In genomic region chr6:119076966-119077642, GRCh38 we compare ENCODE assay signal across 10 cellular contexts. TPM values are rescaled to one million over a fixed set of nuclear protein-coding genes. Genes with fewer than 3 reads are reported as not detected.
A peak's percentile ranks its signal among the peaks of the same experiment; 100 is the strongest.
DNase-seq lines count a peak whose midpoint lies in the region; ATAC-seq and TF ChIP-seq lines count a peak whose summit lies in the region.
"Had no signal": no experiment of that assay in that cellular context is flagged by ENCODE, and none has a peak within 500 bp of the region (broad histone marks: within the 10 kb centered on the region; RNA-seq: fewer than 3 reads in every experiment).

No MANE protein-coding gene starts in this region.

- TF ChIP-seq RAD21 in SK-N-SH (IDR thresholded peaks at IDR 0.05; ENCODE audit: low read length) (no peak), liver (IDR thresholded peaks at IDR 0.05) (no peak)

- H3K9me3 ChIP-seq in SK-N-SH, result no peaks in the 10 kb centered on the region
- no peaks in the 10 kb centered on the region for H3K9me3 ChIP-seq in liver (ENCODE audit: control insufficient read depth in 4 of 4, low read length in 3 of 4)
- H3K9me3 ChIP-seq: BE2C, SJSA1 had no signal

- H3K9ac ChIP-seq in SK-N-SH, result no peak overlapping the region
- no peak overlapping the region for H3K9ac ChIP-seq in liver (ENCODE audit: low read depth in 1 of 2, low read length in 2 of 2)

- CTCF ChIA-PET in SK-N-SH (lab: Yijun Ruan, JAX), result interaction anchor here (0.9 to 1.5 kb wide), 9 partner anchors 22 to 494 kb away, joined by 3 to 6 read pairs (median 4); no protein-coding TSS in a partner anchor

- H3K4me3 ChIP-seq in SK-N-SH (ENCODE audit: low read depth in 2 of 2, low read length in 1 of 2), result peak overlapping the region in 1 of 2 experiments; percentile 73; a peak in 1 of 4 replicates
- peak overlapping the region in 2 of 3 donors; percentile 23 to 94 for H3K4me3 ChIP-seq in liver (ENCODE audit: low read depth in 1 of 3, low read length in 3 of 3)
- H3K4me3 ChIP-seq: SJSA1 had no signal

- ATAC-seq in SK-N-SH treated with all-trans-retinoic acid at 6 μM for 48 hours (no peak; the same call in 2 of the 3 replicates), GM19351 (IDR thresholded peaks at IDR 0.05; ENCODE audit: unreplicated experiment) (no peak)
- peak; percentile 16 to 25 for ATAC-seq in activated naive CD4-positive, alpha-beta T cell treated with anti-CD3 and anti-CD28 coated beads, Interleukin-2, amount 50 U/mL, for 72 hours

- H3K9me3 Mint-ChIP-seq in activated naive CD4-positive, alpha-beta T cell treated with anti-CD3 and anti-CD28 coated beads, Interleukin-2, amount 50 U/mL, for 72 hours, result peaks cover 0 to 15% of the 10 kb centered on the region in 2 donors

- peak overlapping the region; percentile 65 for H2AFZ ChIP-seq in SK-N-SH (ENCODE audit: low read depth)

- H3K36me3 ChIP-seq in SK-N-SH (replicated peaks in 1 of 2; ENCODE audit: control insufficient read depth in 1 of 2, insufficient read depth in 2 of 2, low read length in 1 of 2), result no peaks in the 10 kb centered on the region
- no peaks in the 10 kb centered on the region for H3K36me3 ChIP-seq in liver (ENCODE audit: control insufficient read depth in 4 of 4, insufficient read depth in 3 of 4, low read depth in 1 of 4, low read length in 3 of 4)
- H3K36me3 ChIP-seq: BE2C, SJSA1 had no signal

- H3K27me3 ChIP-seq in SK-N-SH (ENCODE audit: insufficient read depth) (no peaks in the 10 kb centered on the region; the same call in 1 of the 2 replicates), liver (ENCODE audit: control insufficient read depth in 4 of 4, insufficient read depth in 4 of 4, low read length in 3 of 4) (no peaks in the 10 kb centered on the region)

- no peaks in the 10 kb centered on the region for H3K9me2 ChIP-seq in SK-N-SH

- DNase-seq in SK-N-SH (no peak), superior temporal gyrus (ENCODE audit: extremely low spot score) (peak; percentile 63), mesenteric fat pad (ENCODE audit: low spot score) (no peak), Ammon's horn (ENCODE audit: low spot score) (no peak)
- DNase-seq in activated naive CD4-positive, alpha-beta T cell treated with anti-CD3 and anti-CD28 coated beads, Interleukin-2, amount 50 U/mL, for 72 hours (ENCODE audit: low spot score in 2 of 2), result no peak

- POLR2A ChIA-PET in SK-N-SH (lab: Yijun Ruan, JAX), result no interaction called here

- H3K27ac ChIP-seq in SK-N-SH (ENCODE audit: low read depth in 2 of 2, low read length in 1 of 2) (no peak overlapping the region), liver (ENCODE audit: low read depth in 1 of 2, low read length in 2 of 2) (peak overlapping the region in 1 of 2 donors; percentile 28)
- H3K27ac ChIP-seq: SJSA1 had no signal

- peaks cover 2 to 23% of the 10 kb centered on the region in 2 donors for H3K36me3 Mint-ChIP-seq in activated naive CD4-positive, alpha-beta T cell treated with anti-CD3 and anti-CD28 coated beads, Interleukin-2, amount 50 U/mL, for 72 hours

- TF ChIP-seq CTCF in SK-N-SH (IDR thresholded peaks at IDR 0.05) (no peak), liver (IDR thresholded peaks at IDR 0.05; ENCODE audit: low read depth, low read length, missing input control) (no peak)

- H3F3A ChIP-seq in SK-N-SH (replicated peaks; ENCODE audit: insufficient read depth), result peaks cover 9% of the 10 kb centered on the region

- H3K4me1 ChIP-seq in SK-N-SH (ENCODE audit: control insufficient read depth in 1 of 2, insufficient read depth in 2 of 2, low read depth in 1 of 2, low read length in 1 of 2) (peaks cover 0 to 4% of the 10 kb centered on the region in 2 experiments; a peak in 3 of 4 replicates), liver (ENCODE audit: control insufficient read depth in 4 of 4, insufficient read depth in 4 of 4, low read length in 3 of 4) (peaks cover 0 to 14% (median under 1%) of the 10 kb centered on the region in 4 donors)
- H3K4me1 ChIP-seq: BE2C had no signal

- TF ChIP-seq EP300 in SK-N-SH (IDR thresholded peaks at IDR 0.05; ENCODE audit: borderline replicate concordance in 1 of 2, low read depth in 1 of 2, low read length in 1 of 2), result no peak

- no peaks in the 10 kb centered on the region for H3K79me2 ChIP-seq in SK-N-SH (ENCODE audit: insufficient read depth)

- WGBS in SK-N-SH (ENCODE audit: low lambda C conversion rate), result 75% methylated on average over 6 of the region's 6 CpGs
- 36% methylated on average over 6 of the region's 6 CpGs for WGBS in liver

- H3K4me2 ChIP-seq in SK-N-SH, result no peak overlapping the region

- no peaks in the 10 kb centered on the region for H4K20me1 ChIP-seq in SK-N-SH (ENCODE audit: insufficient read depth)

- H3K27ac Mint-ChIP-seq in activated naive CD4-positive, alpha-beta T cell treated with anti-CD3 and anti-CD28 coated beads, Interleukin-2, amount 50 U/mL, for 72 hours, result peak overlapping the region; percentile 86 to 91

TF ChIP-seq in SK-N-SH, 30 proteins besides CTCF, POLR2A, EP300 and RAD21:
- no peak for TF ChIP-seq GABPA (IDR thresholded peaks at IDR 0.05; ENCODE audit: low read depth)
TF ChIP-seq in SK-N-SH: peak in this region for 0.

TF ChIP-seq in SK-N-SH treated with all-trans-retinoic acid at 6 μM for 48 hours, 23 proteins besides CTCF, POLR2A, EP300 and RAD21:
- no peak for TF ChIP-seq TCF4 (CRISPR knock-in tag; IDR thresholded peaks at IDR 0.05; ENCODE audit: borderline replicate concordance)
TF ChIP-seq in SK-N-SH treated with all-trans-retinoic acid at 6 μM for 48 hours: peak in this region for 0.

TF ChIP-seq in liver, 16 proteins besides CTCF, POLR2A, EP300 and RAD21:
- TF ChIP-seq FOXA2 (IDR thresholded peaks at IDR 0.05), result no peak
- no peak for TF ChIP-seq JUND (IDR thresholded peaks at IDR 0.05)
- TF ChIP-seq GABPA (IDR thresholded peaks at IDR 0.05 in 1 of 2, conservative IDR thresholded peaks at IDR 0.05 in 1 of 2), result no peak
- no peak for TF ChIP-seq YY1 (IDR thresholded peaks at IDR 0.05)
- TF ChIP-seq EGR1 (IDR thresholded peaks at IDR 0.05; ENCODE audit: low read depth in 2 of 2), result no peak
- TF ChIP-seq SP1 (IDR thresholded peaks at IDR 0.05), result no peak
- no peak for TF ChIP-seq RXRA (IDR thresholded peaks at IDR 0.05)
- TF ChIP-seq FOXA1 (IDR thresholded peaks at IDR 0.05), result no peak
- TF ChIP-seq TAF1 (conservative IDR thresholded peaks at IDR 0.05), result no peak
- no peak for TF ChIP-seq HNF4G (IDR thresholded peaks at IDR 0.05)
- TF ChIP-seq HNF4A (conservative IDR thresholded peaks at IDR 0.05), result no peak
- TF ChIP-seq ZBTB33 (IDR thresholded peaks at IDR 0.05), result no peak
- TF ChIP-seq NR2F2 (IDR thresholded peaks at IDR 0.05), result no peak
- no peak for TF ChIP-seq REST (IDR thresholded peaks at IDR 0.05)
- no peak for TF ChIP-seq MAX (IDR thresholded peaks at IDR 0.05)
- no peak for TF ChIP-seq ATF3 (IDR thresholded peaks at IDR 0.05)
TF ChIP-seq in liver: peak in this region for 0.

RNA-seq across cellular contexts. Expression of gene FAM184A, which starts 1.4 kb away (rescaled TPM):
- 0.38 and 0.49 TPM in 2 replicates for polyA plus RNA-seq in SK-N-SH (2012; rRNA removed)
- polyA plus RNA-seq in SK-N-SH (2012; cell fraction: cytosol; rRNA removed), result 0.62 and 0.76 TPM in 2 replicates
- polyA plus RNA-seq in SK-N-SH (2012; cell fraction: nucleus; rRNA removed), result 0.82 and 1.1 TPM in 2 replicates
- 10 to 100 TPM in 1 of 2 donors, 1 to 10 TPM in 1; 8.3 to 24.9 TPM for total RNA-seq in activated naive CD4-positive, alpha-beta T cell treated with anti-CD3 and anti-CD28 coated beads, Interleukin-2, amount 50 U/mL, for 72 hours
- 1 to 10 TPM; 1.0 to 7.4 TPM for total RNA-seq in liver
- 1 to 10 TPM; 2.5 to 5.6 TPM for polyA plus RNA-seq in liver
- total RNA-seq in mesenteric fat pad, result 4.8 TPM
- total RNA-seq: SJSA1 had no signal

Comparison
In these comparisons a context has a peak if more than half of its experiments do, and no peak if none do; other contexts are left out.
1. ATAC-seq: peak in activated naive CD4-positive, alpha-beta T cell treated with anti-CD3 and anti-CD28 coated beads, Interleukin-2, amount 50 U/mL, for 72 hours (2 of 2); none in SK-N-SH treated with all-trans-retinoic acid at 6 μM for 48 hours (single experiment) and GM19351 (single experiment).